Comparison of ENCODE assay signal across 8 cellular contexts in the genomic region with DNA sequence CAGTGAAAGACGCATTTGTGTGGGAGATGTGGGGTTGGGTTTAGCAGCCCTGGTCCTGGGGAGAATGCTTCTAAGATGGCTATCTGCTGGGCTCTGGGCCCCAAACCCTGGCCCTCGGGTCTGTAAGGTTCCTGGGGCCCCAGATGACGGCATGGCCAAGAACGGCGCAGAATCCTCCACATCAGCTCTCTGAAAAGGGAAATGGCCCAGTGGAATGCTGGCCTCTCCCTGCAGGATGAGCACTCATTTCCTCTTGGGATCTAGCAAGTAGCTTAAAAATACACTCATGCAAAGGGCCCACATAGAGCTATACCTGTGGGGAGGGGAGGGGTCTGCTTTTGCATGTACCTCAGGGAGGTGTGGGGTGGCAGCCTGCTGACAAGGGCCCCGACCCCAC. TPM values are rescaled to one million over a fixed set of nuclear protein-coding genes. Genes with fewer than 3 reads are reported as not detected.
DNase-seq lines count a peak whose midpoint lies in the region; ATAC-seq and TF ChIP-seq lines count a peak whose summit lies in the region.

No MANE protein-coding gene starts in this region.

- peaks cover 21% of the 10 kb centered on the region for H3F3A ChIP-seq in smooth muscle cell (ENCODE audit: low read depth)

- CTCF ChIA-PET in HCT116 (lab: Charles Lee) = no interaction called here

- H3K36me3 Mint-ChIP-seq in activated T-helper 2 cell treated with anti-CD3 and anti-CD28 coated beads, Interferon-gamma antibody, Interleukin-2, Interleukin-4, amounts not matched to agents 10 μg/mL and 5 μg/mL and 100 μg/mL, durations not matched to agents 14 hours and 24 hours and 36 hours (ENCODE audit: low read depth) = no peaks in the 10 kb centered on the region

- intact Hi-C loops in HCT116 (cut with micrococcal nuclease) (loop anchor here (5.0 kb wide), 1 partner anchor 147 kb away; no protein-coding TSS in a partner anchor), head of caudate nucleus (cut with DNase I) (loop anchor here (10.0 kb wide), 1 partner anchor 201 kb away; the partner anchor contains the start of gene CCND1)
- intact Hi-C loops in activated T-helper 2 cell treated with anti-CD3 and anti-CD28 coated beads, Interferon-gamma antibody, Interleukin-2, Interleukin-4, amounts not matched to agents 10 μg/mL and 5 μg/mL and 100 μg/mL, durations not matched to agents 14 hours and 24 hours and 36 hours (cut with micrococcal nuclease) = loop anchor here (2.0 to 5.0 kb wide), 2 partner anchors 113 to 147 kb away; no protein-coding TSS in a partner anchor

- H3K9me3 ChIP-seq in HCT116 (ENCODE audit: control insufficient read depth in 1 of 2, insufficient read depth in 1 of 2, low read depth in 1 of 2, low read length in 2 of 2) = no peaks in the 10 kb centered on the region
- no peaks in the 10 kb centered on the region for H3K9me3 ChIP-seq in smooth muscle cell (replicated peaks; ENCODE audit: low read depth)

- H3K79me2 ChIP-seq in HCT116 (ENCODE audit: insufficient read depth, low read length) = no peaks in the 10 kb centered on the region
- no peaks in the 10 kb centered on the region for H3K79me2 ChIP-seq in smooth muscle cell (ENCODE audit: low read depth)

- peak overlapping the region; percentile 59 for H3K4me3 Mint-ChIP-seq in activated T-helper 2 cell treated with anti-CD3 and anti-CD28 coated beads, Interferon-gamma antibody, Interleukin-2, Interleukin-4, amounts not matched to agents 10 μg/mL and 5 μg/mL and 100 μg/mL, durations not matched to agents 14 hours and 24 hours and 36 hours (ENCODE audit: low read depth)

- no TSS peak for BruUV-seq in HCT116 (replicated peaks; lab: Mats Ljungman, UMichigan)

- H3K4me2 ChIP-seq in HCT116 (ENCODE audit: low read length) (peak overlapping the region; percentile 90), smooth muscle cell (peak overlapping the region; percentile 79)

- H3K4me1 ChIP-seq in HCT116 (ENCODE audit: control insufficient read depth in 1 of 2, insufficient read depth in 2 of 2, low read length in 2 of 2) (peaks cover 18 to 34% of the 10 kb centered on the region in 2 experiments), smooth muscle cell (ENCODE audit: low read depth) (peaks cover 42% of the 10 kb centered on the region)

- no peaks in the 10 kb centered on the region for H3K9me2 ChIP-seq in HCT116 (ENCODE audit: insufficient read depth)

- peaks cover 13% of the 10 kb centered on the region for H3K27me3 Mint-ChIP-seq in activated T-helper 2 cell treated with anti-CD3 and anti-CD28 coated beads, Interferon-gamma antibody, Interleukin-2, Interleukin-4, amounts not matched to agents 10 μg/mL and 5 μg/mL and 100 μg/mL, durations not matched to agents 14 hours and 24 hours and 36 hours (ENCODE audit: low read depth)

- no peak for TF ChIP-seq POLR2A in HCT116 (IDR thresholded peaks at IDR 0.05; ENCODE audit: borderline replicate concordance, extremely low read depth, insufficient read depth, insufficient read length)

- H4K20me1 ChIP-seq in HCT116 (ENCODE audit: insufficient read depth) (no peaks in the 10 kb centered on the region), smooth muscle cell (ENCODE audit: low read depth) (no peaks in the 10 kb centered on the region)

- TF ChIP-seq RAD21 in HCT116 (IDR thresholded peaks at IDR 0.05; ENCODE audit: low read depth) = no peak

- peak overlapping the region; percentile 78 for H3K27ac Mint-ChIP-seq in activated T-helper 2 cell treated with anti-CD3 and anti-CD28 coated beads, Interferon-gamma antibody, Interleukin-2, Interleukin-4, amounts not matched to agents 10 μg/mL and 5 μg/mL and 100 μg/mL, durations not matched to agents 14 hours and 24 hours and 36 hours

- no peaks in the 10 kb centered on the region for H3K9me3 Mint-ChIP-seq in activated T-helper 2 cell treated with anti-CD3 and anti-CD28 coated beads, Interferon-gamma antibody, Interleukin-2, Interleukin-4, amounts not matched to agents 10 μg/mL and 5 μg/mL and 100 μg/mL, durations not matched to agents 14 hours and 24 hours and 36 hours

- 20% methylated on average over 6 of the region's 6 CpGs for WGBS in smooth muscle cell (ENCODE audit: low lambda C conversion rate)

- TF ChIP-seq CTCF in HCT116 (IDR thresholded peaks at IDR 0.05 in 2 of 3, conservative IDR thresholded peaks at IDR 0.05 in 1 of 3; ENCODE audit: borderline replicate concordance in 1 of 3, insufficient read depth in 1 of 3, low read depth in 2 of 3, low read length in 2 of 3) = no peak
- TF ChIP-seq CTCF in smooth muscle cell (IDR thresholded peaks at IDR 0.05; ENCODE audit: borderline replicate concordance, insufficient read depth, poor library complexity, severe bottlenecking) = no peak

- H3K27ac ChIP-seq in HCT116 (ENCODE audit: low read depth, low read length) (peak overlapping the region; percentile 63), smooth muscle cell (ENCODE audit: low read depth) (peak overlapping the region; percentile 97)

- peaks cover 17% of the 10 kb centered on the region for H3K4me1 Mint-ChIP-seq in activated T-helper 2 cell treated with anti-CD3 and anti-CD28 coated beads, Interferon-gamma antibody, Interleukin-2, Interleukin-4, amounts not matched to agents 10 μg/mL and 5 μg/mL and 100 μg/mL, durations not matched to agents 14 hours and 24 hours and 36 hours (ENCODE audit: low read depth)

- peak overlapping the region; percentile 57 for H3K9ac ChIP-seq in HCT116 (ENCODE audit: low read length)
- peak overlapping the region; percentile 82 for H3K9ac ChIP-seq in smooth muscle cell (ENCODE audit: low read depth)

- H3K36me3 ChIP-seq in HCT116 (ENCODE audit: control insufficient read depth in 1 of 2, insufficient read depth in 2 of 2, low read length in 2 of 2) (no peaks in the 10 kb centered on the region), smooth muscle cell (ENCODE audit: low read depth) (no peaks in the 10 kb centered on the region)

- ATAC-seq in HCT116 (no peak), GM21515 (IDR thresholded peaks at IDR 0.05; ENCODE audit: unreplicated experiment) (no peak)

- H2AFZ ChIP-seq in HCT116 (ENCODE audit: low read depth, low read length, poor library complexity, severe bottlenecking) (no peak overlapping the region), smooth muscle cell (ENCODE audit: low read depth) (peak overlapping the region; percentile 47)

- H3K4me3 ChIP-seq in HCT116 (replicated peaks in 1 of 2; ENCODE audit: low read depth in 1 of 2, low read length in 2 of 2) (peak overlapping the region; percentile 47 to 57), smooth muscle cell (peak overlapping the region; percentile 29)

- H3K27me3 ChIP-seq in HCT116 (ENCODE audit: insufficient read depth, low read length) (no peaks in the 10 kb centered on the region), smooth muscle cell (ENCODE audit: low read depth) (no peaks in the 10 kb centered on the region)

- RAD21 ChIA-PET in HCT116 (lab: Charles Lee; ENCODE audit: low non-redundant PET in 1 of 2, low total read pairs in 2 of 2, uncharacterized antibody in 2 of 2, unreplicated experiment in 2 of 2) = no interaction called here

- no peak for DNase-seq in HCT116 (ENCODE audit: low read depth, low spot score)
- DNase-seq in activated T-helper 2 cell treated with anti-CD3 and anti-CD28 coated beads, Interferon-gamma antibody, Interleukin-2, Interleukin-4, amounts not matched to agents 10 μg/mL and 5 μg/mL and 100 μg/mL, durations not matched to agents 14 hours and 24 hours and 36 hours (ENCODE audit: low spot score) = no peak
- peak; percentile 56 for DNase-seq in hepatic stellate cell (ENCODE audit: low spot score)
- no peak for DNase-seq in smooth muscle cell (lab: John Stamatoyannopoulos, UW; ENCODE audit: unreplicated experiment)
- DNase-seq in ureter (ENCODE audit: low spot score) = no peak
- no peak for DNase-seq in globus pallidus (ENCODE audit: low spot score)
- DNase-seq in head of caudate nucleus = no peak

- POLR2A ChIA-PET in HCT116 (lab: Charles Lee) = no interaction called here

TF ChIP-seq in HCT116, 20 proteins besides CTCF, POLR2A, EP300 and RAD21 (continues in another document):
- TF ChIP-seq EZH2phosphoT487 (IDR thresholded peaks at IDR 0.05; ENCODE audit: borderline replicate concordance) (no peak), ZFX (IDR thresholded peaks at IDR 0.05) (no peak), CEBPB (IDR thresholded peaks at IDR 0.05; ENCODE audit: low read depth) (no peak), CBX3 (IDR thresholded peaks at IDR 0.05; ENCODE audit: low read depth) (no peak), SIN3A (IDR thresholded peaks at IDR 0.05; ENCODE audit: low read depth) (no peak), SRF (IDR thresholded peaks at IDR 0.05; ENCODE audit: low read depth) (no peak), ZBTB33 (IDR thresholded peaks at IDR 0.05; ENCODE audit: extremely low read depth, insufficient replicate concordance, low read length) (no peak), ZNF274 (IDR thresholded peaks at IDR 0.05; ENCODE audit: low read depth, low read length) (no peak)
- TF ChIP-seq, protein P1, sequence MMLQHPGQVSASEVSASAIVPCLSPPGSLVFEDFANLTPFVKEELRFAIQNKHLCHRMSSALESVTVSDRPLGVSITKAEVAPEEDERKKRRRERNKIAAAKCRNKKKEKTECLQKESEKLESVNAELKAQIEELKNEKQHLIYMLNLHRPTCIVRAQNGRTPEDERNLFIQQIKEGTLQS (IDR thresholded peaks at IDR 0.05) = no peak
- TF ChIP-seq, protein P2, sequence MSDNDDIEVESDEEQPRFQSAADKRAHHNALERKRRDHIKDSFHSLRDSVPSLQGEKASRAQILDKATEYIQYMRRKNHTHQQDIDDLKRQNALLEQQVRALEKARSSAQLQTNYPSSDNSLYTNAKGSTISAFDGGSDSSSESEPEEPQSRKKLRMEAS (IDR thresholded peaks at IDR 0.05) = no peak

RNA-seq across cellular contexts. Expression of gene LINC01488, which starts 37.5 kb away (rescaled TPM):
- total RNA-seq in HCT116 (2021; ENCODE audit: unreplicated experiment) = not detected
- polyA plus RNA-seq in HCT116 (2012) = not detected in 2 replicates
- total RNA-seq in activated T-helper 2 cell treated with anti-CD3 and anti-CD28 coated beads, Interferon-gamma antibody, Interleukin-2, Interleukin-4, amounts not matched to agents 10 μg/mL and 5 μg/mL and 100 μg/mL, durations not matched to agents 14 hours and 24 hours and 36 hours = not detected in 2 replicates
- not detected in 2 replicates for total RNA-seq in smooth muscle cell
- polyA plus RNA-seq in smooth muscle cell = not detected in 2 replicates
- not detected for total RNA-seq in ureter
